22 cellular contexts compared by ENCODE assay signal in genomic region chrX:33198561-33199279, GRCh38. TPM values are rescaled to one million over a fixed set of nuclear protein-coding genes. Genes with fewer than 3 reads are reported as not detected.
"Had no signal": no experiment of that assay in that cellular context is flagged by ENCODE, and none has a peak within 500 bp of the region (broad histone marks: within the 10 kb centered on the region; RNA-seq: fewer than 3 reads in every experiment).

No MANE protein-coding gene starts in this region.

- H3K4me1 ChIP-seq: lower lobe of right lung, right atrium auricular region had no signal

- ATAC-seq: esophagus mucosa, gastroesophageal sphincter, left cardiac atrium, mucosa of descending colon, natural killer cell had no signal

- FAIRE-seq: kidney, urothelium cell line had no signal

- DNase-seq: effector CD4-positive, alpha-beta T cell; endodermal cell; glutamatergic neuron; immature natural killer cell; kidney; left cardiac atrium; left ventricle myocardium inferior; lower lobe of right lung; mesenchymal stem cell; mucosa of descending colon; natural killer cell; posterior cingulate gyrus; sigmoid colon; stimulated activated CD4-positive, alpha-beta T cell treated with anti-CD3 and anti-CD28 coated beads, Interleukin-2, amount 100 ng/mL, for 48 hours; stimulated activated naive CD4-positive, alpha-beta T cell treated with Interleukin-2 at 50 U/mL for 16 hours; trophoblast cell had no signal

- H3K36me3 ChIP-seq: gastroesophageal sphincter, left ventricle myocardium inferior, lower lobe of right lung, right atrium auricular region, sigmoid colon had no signal

- H3K27ac ChIP-seq: coronary artery, gastroesophageal sphincter, left ventricle myocardium inferior, lower lobe of right lung, right atrium auricular region had no signal

- H3K27me3 ChIP-seq: gastroesophageal sphincter, right atrium auricular region, sigmoid colon had no signal

- H3K4me2 ChIP-seq: smooth muscle cell had no signal

- H3K4me3 ChIP-seq: coronary artery, gastroesophageal sphincter, left ventricle myocardium inferior, lower lobe of right lung, mucosa of descending colon, right atrium auricular region, sigmoid colon, smooth muscle cell had no signal

- H3K9me3 ChIP-seq: gastroesophageal sphincter, left ventricle myocardium inferior, lower lobe of right lung, right atrium auricular region, sigmoid colon had no signal

RNA-seq across cellular contexts. Expression of gene DMD, which starts 12.6 kb away (rescaled TPM):
- total RNA-seq: natural killer cell had no signal
- polyA plus RNA-seq: immature natural killer cell had no signal
